In the genomic region with DNA sequence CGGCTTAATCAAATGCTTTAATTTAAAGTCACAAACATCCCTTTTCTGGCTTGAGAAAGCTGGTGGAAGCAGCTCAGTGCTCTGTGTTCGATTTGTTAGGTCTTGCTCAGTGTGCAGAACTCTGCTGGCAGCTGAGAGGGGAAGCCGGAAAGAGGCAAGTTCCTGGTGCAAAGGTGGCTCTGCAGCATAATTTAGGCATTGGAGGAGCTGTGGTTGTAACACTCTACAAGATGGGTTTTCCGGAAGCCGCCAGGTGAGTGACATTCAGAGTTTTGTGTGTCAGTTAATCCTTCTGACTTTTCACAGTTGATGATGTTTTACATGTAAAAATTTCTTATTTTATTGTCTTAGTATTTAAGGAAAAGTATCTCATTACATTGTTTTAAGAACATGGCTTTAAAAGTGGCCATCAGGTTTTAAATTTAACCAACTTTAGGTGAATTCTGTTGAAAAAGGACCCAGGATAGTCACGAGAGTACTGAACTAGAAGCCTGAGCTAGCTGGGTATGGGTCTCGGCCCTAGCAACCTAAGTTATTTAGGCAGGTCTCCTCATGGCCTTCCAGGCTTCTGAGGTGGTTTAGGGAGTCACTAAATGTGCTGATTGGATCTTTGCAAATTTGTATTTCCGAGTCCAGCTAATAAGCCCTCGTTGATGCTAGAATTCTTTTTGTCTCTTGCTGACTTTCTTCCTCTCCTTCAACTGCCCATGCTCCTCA, we compare ENCODE assay signal across 1 cellular context.
TF ChIP-seq lines count a peak whose summit lies in the region.

No MANE protein-coding gene starts in this region.

TF ChIP-seq in HCT116, 20 proteins besides CTCF, POLR2A, EP300 and RAD21 (continued from another document):
- no peak for TF ChIP-seq FOSL1 (IDR thresholded peaks at IDR 0.05; ENCODE audit: low read depth)
- peak; percentile 83 for TF ChIP-seq POLR2AphosphoS5 (IDR thresholded peaks at IDR 0.05; ENCODE audit: low read depth, low read length)
- TF ChIP-seq YY1 (IDR thresholded peaks at IDR 0.05; ENCODE audit: extremely low read depth, insufficient replicate concordance, low read depth, low read length) = peak; percentile 85
- no peak for TF ChIP-seq REST (IDR thresholded peaks at IDR 0.05; ENCODE audit: low read depth)
- no peak for TF ChIP-seq EZH2 (IDR thresholded peaks at IDR 0.05)
- TF ChIP-seq SIN3A (IDR thresholded peaks at IDR 0.05; ENCODE audit: low read depth) = peak; percentile 88; the same call in 1 of the 2 replicates
- TF ChIP-seq SRF (IDR thresholded peaks at IDR 0.05; ENCODE audit: low read depth) = peak; percentile 94
- TF ChIP-seq CBX3 (IDR thresholded peaks at IDR 0.05; ENCODE audit: low read depth) = peak; percentile 84; the same call in 1 of the 2 replicates
